Comparison of ENCODE assay signal across 1 cellular context in the genomic region with DNA sequence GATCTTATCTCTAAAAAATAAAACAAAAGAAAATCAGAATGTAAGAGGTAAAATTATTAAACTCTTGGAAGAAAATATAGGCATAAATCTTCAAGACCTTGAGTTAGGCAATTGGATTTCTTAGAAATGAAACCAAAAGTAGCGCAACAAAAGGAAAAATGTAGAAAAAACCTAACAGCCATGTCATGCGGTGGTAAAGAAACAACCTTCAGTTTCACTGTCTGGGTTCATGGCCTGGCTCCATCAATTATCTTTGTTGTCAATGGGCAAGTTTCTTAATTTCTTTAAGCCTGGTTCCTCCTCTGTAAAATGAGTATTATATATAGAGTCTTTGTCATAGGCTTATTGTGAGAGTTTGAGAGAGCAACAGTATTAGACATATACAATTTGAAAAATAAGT.
TF ChIP-seq lines count a peak whose summit lies in the region.

No MANE protein-coding gene starts in this region.

TF ChIP-seq in K562, 482 proteins besides CTCF, POLR2A, EP300 and RAD21:
- TF ChIP-seq, protein P1, sequence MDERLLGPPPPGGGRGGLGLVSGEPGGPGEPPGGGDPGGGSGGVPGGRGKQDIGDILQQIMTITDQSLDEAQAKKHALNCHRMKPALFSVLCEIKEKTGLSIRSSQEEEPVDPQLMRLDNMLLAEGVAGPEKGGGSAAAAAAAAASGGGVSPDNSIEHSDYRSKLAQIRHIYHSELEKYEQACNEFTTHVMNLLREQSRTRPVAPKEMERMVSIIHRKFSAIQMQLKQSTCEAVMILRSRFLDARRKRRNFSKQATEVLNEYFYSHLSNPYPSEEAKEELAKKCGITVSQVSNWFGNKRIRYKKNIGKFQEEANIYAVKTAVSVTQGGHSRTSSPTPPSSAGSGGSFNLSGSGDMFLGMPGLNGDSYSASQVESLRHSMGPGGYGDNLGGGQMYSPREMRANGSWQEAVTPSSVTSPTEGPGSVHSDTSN (CRISPR knock-in tag; IDR thresholded peaks at IDR 0.05; ENCODE audit: low read depth), result no peak
- TF ChIP-seq, protein P1 (tag; conservative IDR thresholded peaks at IDR 0.05; ENCODE audit: low read depth), result 0 out of 2 replicates have a peak, but pooled peaks have one; percentile 24
- TF ChIP-seq MYBL2 (IDR thresholded peaks at IDR 0.05; ENCODE audit: low read depth) (no peak), MYBL2 (CRISPR knock-in tag; IDR thresholded peaks at IDR 0.05; ENCODE audit: borderline replicate concordance) (no peak)
